In the genomic region with DNA sequence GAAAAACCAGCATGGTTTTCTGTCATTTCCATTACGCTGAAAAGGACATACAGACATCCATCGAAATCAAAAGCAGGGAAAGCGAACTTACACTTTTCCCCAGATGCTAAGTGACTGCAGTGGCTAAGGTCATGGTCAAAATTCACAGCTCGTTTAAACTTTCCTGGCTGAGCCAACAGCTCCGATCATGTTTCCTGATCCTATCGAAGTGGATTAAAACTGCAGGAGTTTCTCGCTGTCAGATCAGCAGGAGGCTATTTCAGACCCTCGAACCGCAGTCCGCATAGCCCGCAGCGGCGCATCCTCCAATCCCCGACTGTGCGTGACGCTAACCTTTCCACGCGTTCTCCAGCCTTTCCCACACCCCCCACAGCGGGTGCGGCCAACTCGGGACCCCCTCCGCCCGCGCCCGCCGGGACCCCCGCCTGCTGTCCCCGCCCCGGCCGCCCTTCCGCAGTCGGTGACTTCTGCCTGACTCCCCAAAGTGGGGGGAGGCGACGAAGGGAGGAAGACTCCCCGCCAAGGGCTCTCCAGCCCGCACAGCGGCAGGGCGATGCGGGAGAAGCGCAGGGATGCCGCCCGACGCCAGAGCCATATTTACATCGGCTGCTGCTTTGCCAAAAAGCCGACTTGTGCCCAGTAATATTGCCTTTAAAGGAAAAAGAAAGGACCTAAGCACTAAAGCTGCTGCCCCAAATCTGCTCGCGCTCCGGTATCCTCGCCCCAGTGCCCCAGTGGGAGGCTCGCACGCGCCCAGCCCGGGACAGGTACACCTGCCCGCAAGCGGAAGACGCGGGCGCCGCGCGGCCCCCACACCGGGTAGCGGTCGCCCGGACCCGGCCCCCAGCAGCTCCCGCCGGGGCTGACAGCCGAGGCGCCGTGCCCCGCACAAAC, we compare ENCODE assay signal across 8 cellular contexts.
DNase-seq lines count a peak whose midpoint lies in the region; ATAC-seq lines count a peak whose summit lies in the region.

No MANE protein-coding gene starts in this region.

- peak; percentile 29 for ATAC-seq in GM18498 (IDR thresholded peaks at IDR 0.05; ENCODE audit: unreplicated experiment)
- ATAC-seq in HG02885 (IDR thresholded peaks at IDR 0.05; ENCODE audit: poor library complexity, unreplicated experiment): peak; percentile 23
- ATAC-seq in GM18858 (IDR thresholded peaks at IDR 0.05; ENCODE audit: unreplicated experiment): no peak

- peak overlapping the region; percentile 10 for H3K9ac ChIP-seq in SK-N-MC (ENCODE audit: insufficient read length)
- peak overlapping the region; percentile 4 for H3K9ac ChIP-seq in iPS-18a (ENCODE audit: low read length)

- H3K36me3 ChIP-seq in SK-N-MC (ENCODE audit: insufficient read depth, low read length) (no peaks in the 10 kb centered on the region), iPS-18a (ENCODE audit: control insufficient read depth, low read depth, low read length) (no peaks in the 10 kb centered on the region)

- peaks cover 29% of the 10 kb centered on the region for H3K27me3 ChIP-seq in iPS-18a (ENCODE audit: control insufficient read depth, insufficient read depth, low read length)

- peaks cover 10% of the 10 kb centered on the region for H3K4me1 ChIP-seq in iPS-18a (ENCODE audit: control insufficient read depth, low read depth, low read length)

- H3K4me3 ChIP-seq in SK-N-MC (peak overlapping the region; percentile 77), iPS-18a (ENCODE audit: low read length) (peak overlapping the region; percentile 64), skin epidermis (peak overlapping the region; percentile 74 to 96 (median 89))

- H3K9me3 ChIP-seq in SK-N-MC (ENCODE audit: low read depth, low read length): no peaks in the 10 kb centered on the region
- H3K9me3 ChIP-seq in iPS-18a (ENCODE audit: control insufficient read depth, low read depth, low read length): no peaks in the 10 kb centered on the region

- H3K27ac ChIP-seq in SK-N-MC: no peak overlapping the region
- H3K27ac ChIP-seq in iPS-18a (ENCODE audit: low read length): no peak overlapping the region
- peak overlapping the region; percentile 61 to 96 (median 86) for H3K27ac ChIP-seq in skin epidermis

- no peak for DNase-seq in SK-N-MC (ENCODE audit: low read depth, low spot score)
- DNase-seq in astrocyte of the hippocampus (ENCODE audit: low read depth, low spot score): peak; percentile 55
- no peak for DNase-seq in NCI-H187 (lab: John Stamatoyannopoulos, UW)

Comparison
In these comparisons a context has a peak if more than half of its experiments do, and no peak if none do; other contexts are left out.
1. H3K27ac ChIP-seq: peak in skin epidermis (21 of 21); none in SK-N-MC (single experiment) and iPS-18a (single experiment).
2. Peak in every context shown above with its lines, with median percentiles within 50 percentile points of each other: H3K4me3 ChIP-seq.